13 cellular contexts compared by ENCODE assay signal in genomic region chr6:107082045-107082444, GRCh38. TPM values are rescaled to one million over a fixed set of nuclear protein-coding genes. Genes with fewer than 3 reads are reported as not detected.
DNase-seq lines count a peak whose midpoint lies in the region; ATAC-seq and TF ChIP-seq lines count a peak whose summit lies in the region.
"Had no signal": no experiment of that assay in that cellular context is flagged by ENCODE, and none has a peak within 500 bp of the region (broad histone marks: within the 10 kb centered on the region; RNA-seq: fewer than 3 reads in every experiment).

No MANE protein-coding gene starts in this region.

- H3K27ac ChIP-seq in HEK293 (ENCODE audit: extremely low read depth, low read depth, low read length) (no peak overlapping the region), mammary epithelial cell (ENCODE audit: insufficient read depth, low read depth, low read length) (no peak overlapping the region), mesendoderm (ENCODE audit: low read depth, low read length) (no peak overlapping the region)
- H3K27ac ChIP-seq: ascending aorta, HL-60, skin epidermis had no signal

- H3K27me3 ChIP-seq in mammary epithelial cell (ENCODE audit: insufficient read depth, low read length) (no peaks in the 10 kb centered on the region), mesendoderm (ENCODE audit: insufficient read depth, low read length, poor library complexity) (no peaks in the 10 kb centered on the region)
- H3K27me3 ChIP-seq: ascending aorta, BE2C had no signal

- H3K4me2 ChIP-seq in mammary epithelial cell (ENCODE audit: insufficient read depth, low read depth, low read length) (peak overlapping the region; percentile 10), mesendoderm (ENCODE audit: low read length) (no peak overlapping the region)

- 0 out of 2 replicates have a peak, but pooled peaks have one; percentile 14 for TF ChIP-seq CTCF in HEK293 (tag by site-specific recombination; IDR thresholded peaks at IDR 0.05)
- peak in 1 of 2 donors; percentile 30 for TF ChIP-seq CTCF in mammary epithelial cell (conservative IDR thresholded peaks at IDR 0.05 in 1 of 2, IDR thresholded peaks at IDR 0.05 in 1 of 2; ENCODE audit: extremely low read depth in 1 of 2, insufficient read depth in 1 of 2, low read depth in 1 of 2, low read length in 2 of 2)

- peak overlapping the region; percentile 9 for H2AFZ ChIP-seq in mammary epithelial cell (ENCODE audit: low read depth, low read length)

- no peak overlapping the region for H4K5ac ChIP-seq in mesendoderm (ENCODE audit: low read length)

- H3K4me1 ChIP-seq in HEK293 (ENCODE audit: control insufficient read depth, insufficient read depth, low read length) (peaks cover 7% of the 10 kb centered on the region), mammary epithelial cell (ENCODE audit: insufficient read depth, low read length) (peaks cover 8% of the 10 kb centered on the region), mesendoderm (ENCODE audit: control insufficient read depth, low read depth, low read length) (no peaks in the 10 kb centered on the region)
- H3K4me1 ChIP-seq: ascending aorta, BE2C had no signal

- H3K79me2 ChIP-seq in mammary epithelial cell (ENCODE audit: insufficient read depth, low read length) (no peaks in the 10 kb centered on the region), mesendoderm (ENCODE audit: control insufficient read depth, insufficient read depth, low read length) (no peaks in the 10 kb centered on the region)

- H3K23ac ChIP-seq in mesendoderm (ENCODE audit: low read length) = no peak overlapping the region

- intact Hi-C loops in mammary epithelial cell (cut with micrococcal nuclease) = loop anchor here (2.0 kb wide), 1 partner anchor 33 kb away; the partner anchor contains the start of gene BEND3
- intact Hi-C loops in left colon (cut with DNase I, micrococcal nuclease) = no loop called here

- peaks cover 3% of the 10 kb centered on the region for H3K79me1 ChIP-seq in mesendoderm (ENCODE audit: low read length)

- BruUV-seq in mammary epithelial cell (replicated peaks; lab: Mats Ljungman, UMichigan) = no TSS peak

- no peak overlapping the region for H3K4me3 ChIP-seq in HEK293 (ENCODE audit: low read depth, low read length)
- H3K4me3 ChIP-seq in mammary epithelial cell (replicated peaks in 1 of 3; ENCODE audit: insufficient read depth in 1 of 3, low read depth in 2 of 3, low read length in 3 of 3) = no peak overlapping the region
- H3K4me3 ChIP-seq in mesendoderm (ENCODE audit: low read length) = no peak overlapping the region
- H3K4me3 ChIP-seq: ascending aorta, skin epidermis had no signal

- H4K8ac ChIP-seq in mesendoderm (ENCODE audit: low read depth, low read length) = no peak overlapping the region

- CTCF ChIA-PET in HEK293 (lab: Yijun Ruan, JAX) (interaction anchor here (1.0 to 1.9 kb wide), 4 partner anchors 9 to 84 kb away, joined by 3 to 6 read pairs (median 4); partner anchors contain the start of gene MTRES1), mammary epithelial cell (lab: Charles Lee; ENCODE audit: low non-redundant PET) (interaction anchor here (0.5 to 0.7 kb wide), 4 partner anchors 32 to 491 kb away, joined by 4 to 8 read pairs (median 6); no protein-coding TSS in a partner anchor)

- H2BK5ac ChIP-seq in mesendoderm (ENCODE audit: low read length) = no peak overlapping the region

- H2BK15ac ChIP-seq in mesendoderm (replicated peaks; ENCODE audit: low read depth) = no peak overlapping the region

- H2BK120ac ChIP-seq in mesendoderm (ENCODE audit: low read depth, low read length) = no peak overlapping the region

- H4K20me1 ChIP-seq in mammary epithelial cell (ENCODE audit: insufficient read depth, low read length) = no peaks in the 10 kb centered on the region

- WGBS in mammary epithelial cell (ENCODE audit: low coverage, missing lambda C conversion rate) = 53% methylated on average over 4 of the region's 4 CpGs
- WGBS in mesendoderm (ENCODE audit: extremely low coverage, insufficient coverage, low lambda C conversion rate) = no CpG with 5 or more reads among the region's 4 CpGs

- no peaks in the 10 kb centered on the region for H3K9me3 ChIP-seq in HEK293 (ENCODE audit: control insufficient read depth, insufficient read depth, low read depth, low read length)
- no peaks in the 10 kb centered on the region for H3K9me3 ChIP-seq in mammary epithelial cell (replicated peaks; ENCODE audit: insufficient read depth, low read length)
- H3K9me3 ChIP-seq: ascending aorta, BE2C had no signal

- in situ Hi-C loops in mammary epithelial cell (cut with MboI; ENCODE audit: low sequenced_read_pairs in 2 of 2) = no loop called here

- H3K36me3 ChIP-seq in HEK293 (ENCODE audit: control insufficient read depth in 2 of 2, insufficient read depth in 1 of 2, low read length in 2 of 2) (peaks cover 5 to 22% of the 10 kb centered on the region in 2 experiments; a peak in 2 of 3 replicates), mammary epithelial cell (ENCODE audit: insufficient read depth, low read length) (no peaks in the 10 kb centered on the region), mesendoderm (ENCODE audit: control insufficient read depth, insufficient read depth, low read length) (peaks cover 4% of the 10 kb centered on the region)

- H3K4ac ChIP-seq in mesendoderm (ENCODE audit: low read depth, low read length) = no peak overlapping the region

- ATAC-seq in left colon = no peak
- ATAC-seq: natural killer cell had no signal

- dilution Hi-C loops in mammary epithelial cell (cut with HindIII; ENCODE audit: low sequenced_read_pairs) = loop anchor here (5.0 kb wide), 2 partner anchors 40 to 65 kb away; no protein-coding TSS in a partner anchor

- DNase-seq in mammary epithelial cell (peak; percentile 26), mesendoderm (peak; percentile 75), Kasumi-1 (lab: John Stamatoyannopoulos, UW) (no peak), left colon (no peak)
- DNase-seq in stimulated activated naive CD4-positive, alpha-beta T cell (lab: John Stamatoyannopoulos, UW) = no peak
- DNase-seq: activated CD4-positive, alpha-beta T cell treated with anti-CD3 and anti-CD28 coated beads for 36 hours; BE2C; MM.1S; natural killer cell had no signal

- H2AK5ac ChIP-seq in mesendoderm (ENCODE audit: low read length) = no peak overlapping the region

- POLR2A ChIA-PET in HEK293 (lab: Yijun Ruan, JAX) = interaction anchor here (1.0 kb wide), 1 partner anchor 32 kb away, joined by 3 read pairs; no protein-coding TSS in a partner anchor

- H3K9ac ChIP-seq in mammary epithelial cell (ENCODE audit: insufficient read depth, low read length) (no peak overlapping the region), mesendoderm (ENCODE audit: low read length) (no peak overlapping the region)

- H3K18ac ChIP-seq in mesendoderm (ENCODE audit: low read length) = no peak overlapping the region

- no peak overlapping the region for H3K56ac ChIP-seq in mesendoderm (ENCODE audit: low read length)

TF ChIP-seq in HEK293, 187 proteins besides CTCF, POLR2A, EP300 and RAD21 (continues in another document):
- TF ChIP-seq, protein P1, sequence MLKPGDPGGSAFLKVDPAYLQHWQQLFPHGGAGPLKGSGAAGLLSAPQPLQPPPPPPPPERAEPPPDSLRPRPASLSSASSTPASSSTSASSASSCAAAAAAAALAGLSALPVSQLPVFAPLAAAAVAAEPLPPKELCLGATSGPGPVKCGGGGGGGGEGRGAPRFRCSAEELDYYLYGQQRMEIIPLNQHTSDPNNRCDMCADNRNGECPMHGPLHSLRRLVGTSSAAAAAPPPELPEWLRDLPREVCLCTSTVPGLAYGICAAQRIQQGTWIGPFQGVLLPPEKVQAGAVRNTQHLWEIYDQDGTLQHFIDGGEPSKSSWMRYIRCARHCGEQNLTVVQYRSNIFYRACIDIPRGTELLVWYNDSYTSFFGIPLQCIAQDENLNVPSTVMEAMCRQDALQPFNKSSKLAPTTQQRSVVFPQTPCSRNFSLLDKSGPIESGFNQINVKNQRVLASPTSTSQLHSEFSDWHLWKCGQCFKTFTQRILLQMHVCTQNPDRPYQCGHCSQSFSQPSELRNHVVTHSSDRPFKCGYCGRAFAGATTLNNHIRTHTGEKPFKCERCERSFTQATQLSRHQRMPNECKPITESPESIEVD (tag by site-specific recombination; IDR thresholded peaks at IDR 0.05) = no peak
- TF ChIP-seq GLIS1 (tag by site-specific recombination; IDR thresholded peaks at IDR 0.05) = no peak
- no peak for TF ChIP-seq INSM2 (tag by site-specific recombination; IDR thresholded peaks at IDR 0.05)
- TF ChIP-seq KLF1 (tag by site-specific recombination; IDR thresholded peaks at IDR 0.05) = no peak
- TF ChIP-seq ZNF639 (tag by site-specific recombination; IDR thresholded peaks at IDR 0.05) = no peak
- no peak for TF ChIP-seq ZNF837 (tag by site-specific recombination; IDR thresholded peaks at IDR 0.05)

RNA-seq across cellular contexts. Expression of gene BEND3, which starts 33.3 kb away (rescaled TPM):
- 1 to 10 TPM; 5.6 to 8.2 TPM for total RNA-seq in mammary epithelial cell
- polyA plus RNA-seq in mammary epithelial cell = 5.4 TPM
- 15.5 TPM for polyA minus RNA-seq in mammary epithelial cell
- 17.3 TPM for polyA plus RNA-seq in mesendoderm (2013, experiment 1 of 2)
- 17.5 TPM for polyA plus RNA-seq in mesendoderm (2013, experiment 2 of 2)
- 1 to 10 TPM; 5.6 to 8.3 TPM for total RNA-seq in left colon

RNA-seq across cellular contexts. Expression of gene MTRES1, which starts 54.0 kb away (rescaled TPM):
- total RNA-seq in mammary epithelial cell (10 to 100 TPM in 1 of 2 donors, 1 to 10 TPM in 1; 6.8 to 22.0 TPM), left colon (10 to 100 TPM; 29.3 to 33.7 TPM)
- 9.3 TPM for polyA plus RNA-seq in mammary epithelial cell
- polyA minus RNA-seq in mammary epithelial cell = 7.5 TPM
- 27.4 TPM for polyA plus RNA-seq in mesendoderm (2013, experiment 1 of 2)
- 26.9 TPM for polyA plus RNA-seq in mesendoderm (2013, experiment 2 of 2)
- total RNA-seq: ascending aorta had no signal

Comparison
In these comparisons a context has a peak if more than half of its experiments do, and no peak if none do; other contexts are left out.
1. DNase-seq: peak in mammary epithelial cell (single experiment) and mesendoderm (single experiment); none in stimulated activated naive CD4-positive, alpha-beta T cell (0 of 6), Kasumi-1 (0 of 2) and left colon (0 of 2).